Comparison of ENCODE assay signal across 21 cellular contexts in the genomic region with DNA sequence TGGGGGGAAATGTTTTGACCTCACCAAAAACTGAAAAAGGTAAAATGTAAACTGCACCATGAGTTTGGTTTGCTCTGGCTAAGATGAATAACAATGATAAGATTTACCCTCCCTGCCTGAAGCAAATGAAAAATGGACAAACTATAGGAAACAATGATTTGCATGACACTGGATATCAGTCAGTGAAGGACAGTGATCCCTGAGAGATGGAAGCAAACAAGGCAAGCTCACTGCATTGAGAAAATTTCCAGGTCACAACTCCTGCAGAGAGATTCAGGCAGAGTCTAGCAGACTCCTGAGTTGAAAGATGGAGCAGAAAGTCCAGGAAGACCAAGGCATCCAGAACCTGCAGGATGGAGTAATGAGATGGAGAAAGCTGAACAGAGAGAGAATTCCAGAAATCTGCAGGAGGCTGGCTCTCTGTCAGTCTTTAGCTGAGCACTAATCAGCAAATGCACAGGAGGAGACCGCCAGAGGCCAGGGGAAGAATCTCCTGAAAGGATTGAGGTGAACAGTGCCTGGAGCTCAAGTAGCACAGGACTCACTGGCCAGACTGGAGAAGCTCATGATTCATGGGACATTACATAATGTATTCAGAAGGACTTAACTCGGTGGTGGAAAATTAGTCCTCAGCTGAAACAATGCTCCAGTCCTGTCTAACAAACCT.
"Had no signal": no experiment of that assay in that cellular context is flagged by ENCODE, and none has a peak within 500 bp of the region (broad histone marks: within the 10 kb centered on the region; RNA-seq: fewer than 3 reads in every experiment).

No MANE protein-coding gene starts in this region.

- DNase-seq: colonic mucosa; dermis blood vessel endothelial cell; effector CD4-positive, alpha-beta T cell; endodermal cell; heart left ventricle; hippocampal formation; immature natural killer cell; left ventricle myocardium inferior; mesenchymal stem cell; naive B cell; stimulated activated CD4-positive, alpha-beta T cell treated with anti-CD3 and anti-CD28 coated beads, Interleukin-2, amount 100 ng/mL, for 24 hours; stimulated activated CD4-positive, alpha-beta T cell treated with anti-CD3 and anti-CD28 coated beads, Interleukin-4, amount 100 ng/mL, for 4 hours; stimulated activated naive B cell treated with anti-CD40 and anti-IgM and Interleukin-4, amounts not matched to agents 10 μg/mL and 1 μg/mL and 100 μg/mL, for 72 hours; stimulated activated naive CD8-positive, alpha-beta T cell treated with anti-CD3 and anti-CD28 coated beads, Interleukin-15, amount 100 ng/mL, for 72 hours; testis; transverse colon had no signal

- H3K9me3 ChIP-seq: colonic mucosa, heart left ventricle, left ventricle myocardium inferior, neutrophil, testis, transverse colon had no signal

- H3K4me1 ChIP-seq: colonic mucosa, heart left ventricle, left ventricle myocardium inferior, testis, transverse colon had no signal

- H3K27ac ChIP-seq: colonic mucosa, heart left ventricle, left ventricle myocardium inferior, neutrophil, testis, transverse colon had no signal

- FAIRE-seq: frontal cortex, keratinocyte had no signal

- H3K9me3 Mint-ChIP-seq: endodermal cell; nephron; stimulated activated naive CD8-positive, alpha-beta T cell treated with anti-CD3 and anti-CD28 coated beads, Interleukin-15, amount 100 ng/mL, for 72 hours had no signal

- H3K4me1 Mint-ChIP-seq: immature natural killer cell; naive B cell; nephron; stimulated activated naive B cell treated with anti-CD40 and anti-IgM and Interleukin-4, amounts not matched to agents 10 μg/mL and 1 μg/mL and 100 μg/mL, for 72 hours; stimulated activated naive CD8-positive, alpha-beta T cell treated with anti-CD3 and anti-CD28 coated beads, Interleukin-15, amount 100 ng/mL, for 72 hours had no signal

- H3K4me3 Mint-ChIP-seq: endodermal cell; immature natural killer cell; naive B cell; nephron; stimulated activated naive B cell treated with anti-CD40 and anti-IgM and Interleukin-4, amounts not matched to agents 10 μg/mL and 1 μg/mL and 100 μg/mL, for 72 hours; stimulated activated naive CD8-positive, alpha-beta T cell treated with anti-CD3 and anti-CD28 coated beads, Interleukin-15, amount 100 ng/mL, for 72 hours had no signal

- H3K36me3 ChIP-seq: colonic mucosa, heart left ventricle, left ventricle myocardium inferior, neutrophil, transverse colon had no signal

- H3K4me3 ChIP-seq: colonic mucosa, heart left ventricle, left ventricle myocardium inferior, lung, testis, transverse colon had no signal

- H3K36me3 Mint-ChIP-seq: immature natural killer cell; naive B cell; stimulated activated naive B cell treated with anti-CD40 and anti-IgM and Interleukin-4, amounts not matched to agents 10 μg/mL and 1 μg/mL and 100 μg/mL, for 72 hours had no signal

- H3K27me3 ChIP-seq: colonic mucosa, neutrophil, testis had no signal

- H3K27ac Mint-ChIP-seq: endodermal cell; immature natural killer cell; naive B cell; nephron; stimulated activated naive B cell treated with anti-CD40 and anti-IgM and Interleukin-4, amounts not matched to agents 10 μg/mL and 1 μg/mL and 100 μg/mL, for 72 hours had no signal
